31 cellular contexts compared by ENCODE assay signal in genomic region chr1:3628445-3628844, GRCh38. TPM values are rescaled to one million over a fixed set of nuclear protein-coding genes. Genes with fewer than 3 reads are reported as not detected.
"Had no signal": no experiment of that assay in that cellular context is flagged by ENCODE, and none has a peak within 500 bp of the region (broad histone marks: within the 10 kb centered on the region; RNA-seq: fewer than 3 reads in every experiment).

No MANE protein-coding gene starts in this region.

- H3K27me3 Mint-ChIP-seq: activated CD4-positive, alpha-beta T cell treated with anti-CD3 and anti-CD28 coated beads for 36 hours; naive B cell; stimulated activated memory B cell treated with anti-CD40 and anti-IgM and Interleukin-4, amounts not matched to agents 10 μg/mL and 1 μg/mL and 100 μg/mL, for 72 hours; stimulated activated naive CD8-positive, alpha-beta T cell treated with anti-CD3 and anti-CD28 coated beads, Interleukin-15, amount 100 ng/mL, for 72 hours; T-cell had no signal

- H3K27me3 ChIP-seq: breast epithelium, heart left ventricle, sigmoid colon, upper lobe of left lung, vagina had no signal

- ATAC-seq: activated CD4-positive, alpha-beta T cell treated with anti-CD3 and anti-CD28 coated beads for 36 hours; activated CD8-positive, alpha-beta T cell treated with anti-CD3 and anti-CD28 coated beads, Interleukin-2, amount 10 ng/mL, durations not matched to agents 7 days and 5 days; activated naive CD4-positive, alpha-beta T cell treated with anti-CD3 and anti-CD28 coated beads, Interleukin-2, amount 50 U/mL, for 72 hours; activated T-cell treated with anti-CD3 and anti-CD28 coated beads, Interleukin-2, amount 50 U/mL, for 72 hours; esophagus mucosa; heart left ventricle; stimulated activated memory B cell treated with anti-CD40 and anti-IgM and Interleukin-4, amounts not matched to agents 10 μg/mL and 1 μg/mL and 100 μg/mL, for 72 hours; stimulated activated naive CD8-positive, alpha-beta T cell treated with anti-CD3 and anti-CD28 coated beads, Interleukin-15, amount 100 ng/mL, for 72 hours; T-cell had no signal

- H3K4me3 Mint-ChIP-seq: activated CD4-positive, alpha-beta T cell treated with anti-CD3 and anti-CD28 coated beads for 36 hours; activated CD8-positive, alpha-beta T cell treated with anti-CD3 and anti-CD28 coated beads, Interleukin-2, amount 10 ng/mL, durations not matched to agents 7 days and 5 days; activated T-cell treated with anti-CD3 and anti-CD28 coated beads, Interleukin-2, amount 50 U/mL, for 72 hours; endodermal cell; mesothelial cell of epicardium; stimulated activated memory B cell treated with anti-CD40 and anti-IgM and Interleukin-4, amounts not matched to agents 10 μg/mL and 1 μg/mL and 100 μg/mL, for 72 hours; stimulated activated naive CD8-positive, alpha-beta T cell treated with anti-CD3 and anti-CD28 coated beads, Interleukin-15, amount 100 ng/mL, for 72 hours; T-cell; T-helper 2 cell treated with Interferon-gamma antibody and Interleukin-4, amounts not matched to agents 5 μg/mL and 100 μg/mL, for 36 hours had no signal

- DNase-seq: activated CD4-positive, alpha-beta T cell treated with anti-CD3 and anti-CD28 coated beads for 36 hours; activated CD4-positive, CD25-positive, alpha-beta regulatory T cell; activated CD8-positive, alpha-beta T cell treated with anti-CD3 and anti-CD28 coated beads, Interleukin-2, amount 10 ng/mL, durations not matched to agents 7 days and 5 days; activated naive CD4-positive, alpha-beta T cell; activated T-cell treated with anti-CD3 and anti-CD28 coated beads for 4 hours; activated T-cell treated with anti-CD3 and anti-CD28 coated beads, Interleukin-2, amount 50 U/mL, for 72 hours; central memory CD4-positive, alpha-beta T cell; endodermal cell; foreskin fibroblast; heart left ventricle; left ventricle myocardium inferior; mammary epithelial cell; naive B cell; sigmoid colon; small intestine; stimulated activated CD4-positive, alpha-beta T cell treated with anti-CD3 and anti-CD28 coated beads, Interleukin-1b, Interleukin-23, amount 100 ng/mL, for 48 hours; stimulated activated CD4-positive, alpha-beta T cell treated with anti-CD3 and anti-CD28 coated beads, Interleukin-4, amount 100 ng/mL, for 4 hours; stimulated activated CD8-positive, alpha-beta memory T cell treated with anti-CD3 and anti-CD28 coated beads, Interleukin-4, amount 100 ng/mL, for 48 hours; stimulated activated naive CD8-positive, alpha-beta T cell treated with anti-CD3 and anti-CD28 coated beads, Interleukin-15, amount 100 ng/mL, for 72 hours; substantia nigra; T-cell; upper lobe of left lung had no signal

- H3K9me3 Mint-ChIP-seq: activated naive CD4-positive, alpha-beta T cell treated with anti-CD3 and anti-CD28 coated beads, Interleukin-2, amount 50 U/mL, for 72 hours; activated T-cell treated with anti-CD3 and anti-CD28 coated beads, Interleukin-2, amount 50 U/mL, for 72 hours; endodermal cell; mesothelial cell of epicardium; naive B cell; stimulated activated memory B cell treated with anti-CD40 and anti-IgM and Interleukin-4, amounts not matched to agents 10 μg/mL and 1 μg/mL and 100 μg/mL, for 72 hours; stimulated activated naive CD8-positive, alpha-beta T cell treated with anti-CD3 and anti-CD28 coated beads, Interleukin-15, amount 100 ng/mL, for 72 hours; T-cell; T-helper 2 cell treated with Interferon-gamma antibody and Interleukin-4, amounts not matched to agents 5 μg/mL and 100 μg/mL, for 36 hours had no signal

- FAIRE-seq: islet of Langerhans, small intestine had no signal

- H3K4me3 ChIP-seq: breast epithelium, heart left ventricle, left ventricle myocardium inferior, sigmoid colon, upper lobe of left lung, vagina had no signal

- H3K9me3 ChIP-seq: breast epithelium, heart left ventricle, left ventricle myocardium inferior, sigmoid colon, upper lobe of left lung, vagina had no signal

- H3K27ac ChIP-seq: breast epithelium, heart left ventricle, left ventricle myocardium inferior, sigmoid colon, upper lobe of left lung, vagina had no signal

- H3K27ac Mint-ChIP-seq: activated CD4-positive, alpha-beta T cell treated with anti-CD3 and anti-CD28 coated beads for 36 hours; activated CD8-positive, alpha-beta T cell treated with anti-CD3 and anti-CD28 coated beads, Interleukin-2, amount 10 ng/mL, durations not matched to agents 7 days and 5 days; activated T-cell treated with anti-CD3 and anti-CD28 coated beads, Interleukin-2, amount 50 U/mL, for 72 hours; endodermal cell; mesothelial cell of epicardium; stimulated activated memory B cell treated with anti-CD40 and anti-IgM and Interleukin-4, amounts not matched to agents 10 μg/mL and 1 μg/mL and 100 μg/mL, for 72 hours; stimulated activated naive CD8-positive, alpha-beta T cell treated with anti-CD3 and anti-CD28 coated beads, Interleukin-15, amount 100 ng/mL, for 72 hours; T-helper 2 cell treated with Interferon-gamma antibody and Interleukin-4, amounts not matched to agents 5 μg/mL and 100 μg/mL, for 36 hours had no signal

RNA-seq across cellular contexts. Expression of gene TP73, which starts 23.9 kb away (rescaled TPM):
- total RNA-seq: omental fat pad, sigmoid colon had no signal
